Comparison of ENCODE assay signal across 8 cellular contexts in the genomic region with DNA sequence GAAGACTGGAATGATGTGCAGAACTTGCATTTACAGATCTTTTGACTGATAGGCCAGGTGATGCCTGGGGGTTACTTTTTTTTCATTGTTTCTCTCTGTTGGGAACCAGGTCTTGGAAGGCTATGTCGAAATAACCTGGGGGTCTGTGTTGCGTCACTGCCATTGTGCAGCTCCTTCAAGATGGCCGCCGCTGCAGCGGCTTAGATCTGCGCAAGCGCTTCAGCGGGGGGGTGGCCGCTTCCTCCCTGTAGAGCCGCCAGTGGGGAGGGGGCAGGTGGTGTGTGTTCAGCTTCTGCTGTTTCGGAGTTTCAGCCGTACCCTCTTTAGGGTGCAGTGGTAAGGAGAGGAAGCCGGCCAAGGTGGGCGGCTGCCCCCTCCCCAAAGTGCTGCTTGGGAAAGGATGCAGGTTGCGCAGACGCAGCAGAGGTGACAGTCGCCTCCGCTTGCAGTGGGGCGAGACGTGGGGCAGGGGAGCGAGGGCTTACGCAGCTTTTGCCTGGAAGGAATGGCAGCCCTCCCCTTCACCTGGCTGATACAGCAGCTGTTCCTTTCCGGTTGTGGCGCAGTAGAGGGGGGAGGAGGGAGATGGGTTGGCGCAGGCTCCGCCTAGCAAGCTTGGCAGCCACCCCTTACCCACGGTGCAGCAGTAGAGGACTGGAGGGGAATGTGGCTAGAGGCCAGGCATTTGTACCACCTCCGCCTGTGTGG. TPM values are rescaled to one million over a fixed set of nuclear protein-coding genes. Genes with fewer than 3 reads are reported as not detected.
DNase-seq lines count a peak whose midpoint lies in the region; ATAC-seq lines count a peak whose summit lies in the region.

No MANE protein-coding gene starts in this region.

- H3K18ac ChIP-seq in mesenchymal stem cell (ENCODE audit: low read depth in 1 of 2, low read length in 2 of 2) = peak overlapping the region; percentile 44 to 76

- no peaks in the 10 kb centered on the region for H3K79me1 ChIP-seq in mesenchymal stem cell (replicated peaks; ENCODE audit: low read length, poor library complexity, severe bottlenecking)

- no peaks in the 10 kb centered on the region for H3K9me3 Mint-ChIP-seq in effector memory CD8-positive, alpha-beta T cell

- no peak overlapping the region for H3K14ac ChIP-seq in mesenchymal stem cell (ENCODE audit: low read length in 2 of 2)

- ATAC-seq in HG03095 (IDR thresholded peaks at IDR 0.05; ENCODE audit: unreplicated experiment) = peak; percentile 70
- ATAC-seq in effector memory CD8-positive, alpha-beta T cell (replicated peaks) = peak; percentile 64

- peaks cover 6% of the 10 kb centered on the region for H3K9me3 ChIP-seq in mesenchymal stem cell (ENCODE audit: control insufficient read depth, low read length)

- H2BK120ac ChIP-seq in mesenchymal stem cell (ENCODE audit: low read depth, low read length) = no peak overlapping the region

- H3K23ac ChIP-seq in mesenchymal stem cell (ENCODE audit: low read length in 2 of 2) = no peak overlapping the region

- peak overlapping the region; percentile 78 to 84 for H3K4me3 ChIP-seq in mesenchymal stem cell (ENCODE audit: insufficient read depth in 1 of 2, low read depth in 1 of 2, low read length in 2 of 2)

- H3K27me3 ChIP-seq in mesenchymal stem cell (ENCODE audit: control insufficient read depth in 1 of 2, insufficient read depth in 1 of 2, low read length in 2 of 2) = no peaks in the 10 kb centered on the region

- no peak overlapping the region for H2AK5ac ChIP-seq in mesenchymal stem cell (ENCODE audit: low read length, severe bottlenecking)

- WGBS in mesenchymal stem cell = 42% methylated on average over 28 of the region's 28 CpGs

- H3K27ac Mint-ChIP-seq in effector memory CD8-positive, alpha-beta T cell = peak overlapping the region; percentile 95 to 99

- H2BK12ac ChIP-seq in mesenchymal stem cell (ENCODE audit: low read length in 2 of 2) = no peak overlapping the region

- H2BK15ac ChIP-seq in mesenchymal stem cell (ENCODE audit: low read depth, poor library complexity, severe bottlenecking) = no peak overlapping the region

- peak overlapping the region; percentile 33 for H2AFZ ChIP-seq in mesenchymal stem cell (ENCODE audit: low read depth, low read length)

- peak overlapping the region; percentile 84 for H3K27ac ChIP-seq in mesenchymal stem cell (ENCODE audit: low read length, poor library complexity, severe bottlenecking)

- peak overlapping the region; percentile 45 for H4K91ac ChIP-seq in mesenchymal stem cell (ENCODE audit: low read length)

- peaks cover 34% of the 10 kb centered on the region for H3K36me3 Mint-ChIP-seq in effector memory CD8-positive, alpha-beta T cell (ENCODE audit: insufficient read depth)

- DNase-seq in SKM-1 treated with dmso at 0.1 percent for 144 hours (lab: John Stamatoyannopoulos, UW; ENCODE audit: unreplicated experiment) (peak; percentile 63), SKM-1 (lab: John Stamatoyannopoulos, UW; ENCODE audit: unreplicated experiment) (no peak), NCI-H460 (ENCODE audit: extremely low read depth, low read depth) (peak; percentile 63), mesenchymal stem cell (peak; percentile 83)
- peak; percentile 8 to 27 (median 15) for DNase-seq in activated CD8-positive, alpha-beta memory T cell treated with anti-CD3 and anti-CD28 coated beads for 48 hours (ENCODE audit: low read depth in 2 of 3, low spot score in 2 of 3)
- DNase-seq in effector memory CD8-positive, alpha-beta T cell = peak; percentile 49 to 50 (median 50)
- peak; percentile 36 for DNase-seq in stimulated activated CD8-positive, alpha-beta memory T cell treated with anti-CD3 and anti-CD28 coated beads, Interleukin-12 subunit alpha, Interleukin-12 subunit beta, amount 100 ng/mL, for 24 hours (ENCODE audit: extremely low read depth)

- H3K9ac ChIP-seq in mesenchymal stem cell (ENCODE audit: low read length) = peak overlapping the region; percentile 91

- peak overlapping the region; percentile 46 to 60 for H3K4ac ChIP-seq in mesenchymal stem cell (ENCODE audit: low read depth in 1 of 2, low read length in 2 of 2)

- no peak overlapping the region for H2BK5ac ChIP-seq in mesenchymal stem cell (ENCODE audit: low read depth, low read length, poor library complexity, severe bottlenecking)

- peak overlapping the region; percentile 47 for H4K8ac ChIP-seq in mesenchymal stem cell (ENCODE audit: low read length)

- H3K36me3 ChIP-seq in mesenchymal stem cell (ENCODE audit: control insufficient read depth in 1 of 2, insufficient read depth in 2 of 2, low read depth in 1 of 2, low read length in 2 of 2) = no peaks in the 10 kb centered on the region

- H3K4me2 ChIP-seq in mesenchymal stem cell (ENCODE audit: low read length, poor library complexity, severe bottlenecking) = peak overlapping the region; percentile 1

- H3K4me3 Mint-ChIP-seq in effector memory CD8-positive, alpha-beta T cell = peak overlapping the region; percentile 90 to 95

- H3K27me3 Mint-ChIP-seq in effector memory CD8-positive, alpha-beta T cell = peaks cover 2 to 9% of the 10 kb centered on the region in 2 donors

- peaks cover 13 to 17% of the 10 kb centered on the region in 2 donors for H3K4me1 Mint-ChIP-seq in effector memory CD8-positive, alpha-beta T cell (ENCODE audit: low read depth in 2 of 2)

- peaks cover 2% of the 10 kb centered on the region for H3K4me1 ChIP-seq in mesenchymal stem cell (ENCODE audit: control insufficient read depth, insufficient read depth, low read depth, low read length)

RNA-seq across cellular contexts. Expression of a gene that starts 1.5 kb away (rescaled TPM):
- 222 and 226 TPM in 2 replicates for total RNA-seq in NCI-H460 (2014; rRNA removed; shearing (Covaris generic))
- 177 and 223 TPM in 2 replicates for polyA plus RNA-seq in NCI-H460 (2014; cell fraction: nucleus; rRNA removed)
- 102 TPM for polyA plus RNA-seq in mesenchymal stem cell (2013, experiment 1 of 2)
- polyA plus RNA-seq in mesenchymal stem cell (2013, experiment 2 of 2) = 104 TPM

RNA-seq across cellular contexts. Expression of a gene that starts 1.5 kb away (rescaled TPM):
- total RNA-seq in NCI-H460 (2014; rRNA removed; shearing (Covaris generic)) = 13.7 and 17.2 TPM in 2 replicates
- 9.3 and 21.3 TPM in 2 replicates for polyA plus RNA-seq in NCI-H460 (2014; cell fraction: nucleus; rRNA removed)
- polyA plus RNA-seq in mesenchymal stem cell (2013, experiment 1 of 2) = 50.3 TPM
- polyA plus RNA-seq in mesenchymal stem cell (2013, experiment 2 of 2) = 47.2 TPM
